In genomic region chr2:113705982-113706523, GRCh38 we compare ENCODE assay signal across 14 cellular contexts.
"Had no signal": no experiment of that assay in that cellular context is flagged by ENCODE, and none has a peak within 500 bp of the region (broad histone marks: within the 10 kb centered on the region; RNA-seq: fewer than 3 reads in every experiment).

No MANE protein-coding gene starts in this region.

- H3K9me3 ChIP-seq: esophagus muscularis mucosa, tibial artery, vagina had no signal

- DNase-seq: activated CD4-positive, alpha-beta T cell treated with anti-CD3 and anti-CD28 coated beads for 48 hours; activated naive CD4-positive, alpha-beta T cell treated with Interleukin-2 at 50 U/mL for 16 hours; immature natural killer cell; left cardiac atrium; mammary epithelial cell; natural killer cell; T-cell; T1000; tibial artery had no signal

- H3K4me3 ChIP-seq: dorsolateral prefrontal cortex, esophagus muscularis mucosa, tibial artery, vagina had no signal

- H3K4me1 Mint-ChIP-seq: immature natural killer cell, natural killer cell, T-cell had no signal

- H3K27me3 ChIP-seq: dorsolateral prefrontal cortex, esophagus muscularis mucosa, tibial artery, vagina had no signal

- H3K27ac Mint-ChIP-seq: activated T-helper 1 cell treated with anti-CD3 and anti-CD28 coated beads, Interleukin-12 subunit alpha, Interleukin-12 subunit beta, Interleukin-2, Interleukin-4 antibody, amounts not matched to agents 30 ng/mL and 10 ng/mL and 1 ng/mL, durations not matched to agents 14 hours and 24 hours and 36 hours; immature natural killer cell; natural killer cell; T-cell had no signal

- H3K4me1 ChIP-seq: esophagus muscularis mucosa, tibial artery, vagina had no signal

- H3K27me3 Mint-ChIP-seq: T-cell had no signal

- ATAC-seq: natural killer cell, T-cell had no signal

- H3K36me3 Mint-ChIP-seq: natural killer cell had no signal

- H3K9me3 Mint-ChIP-seq: activated T-helper 1 cell treated with anti-CD3 and anti-CD28 coated beads, Interleukin-12 subunit alpha, Interleukin-12 subunit beta, Interleukin-2, Interleukin-4 antibody, amounts not matched to agents 30 ng/mL and 10 ng/mL and 1 ng/mL, durations not matched to agents 14 hours and 24 hours and 36 hours; immature natural killer cell; natural killer cell; T-cell had no signal

- FAIRE-seq: endometrium had no signal

- H3K4me3 Mint-ChIP-seq: activated T-helper 1 cell treated with anti-CD3 and anti-CD28 coated beads, Interleukin-12 subunit alpha, Interleukin-12 subunit beta, Interleukin-2, Interleukin-4 antibody, amounts not matched to agents 30 ng/mL and 10 ng/mL and 1 ng/mL, durations not matched to agents 14 hours and 24 hours and 36 hours; immature natural killer cell; natural killer cell; T-cell had no signal

- H3K27ac ChIP-seq: dorsolateral prefrontal cortex, esophagus muscularis mucosa, tibial artery, vagina had no signal
